ENCODE assay signal across 8 cellular contexts in genomic region chr1:19251305-19252196, GRCh38. TPM values are rescaled to one million over a fixed set of nuclear protein-coding genes. Genes with fewer than 3 reads are reported as not detected.
A peak's percentile ranks its signal among the peaks of the same experiment; 100 is the strongest.
DNase-seq lines count a peak whose midpoint lies in the region; ATAC-seq and TF ChIP-seq lines count a peak whose summit lies in the region.

Gene EMC1 (minus strand): TSS chr1:19251524. CDS start chr1:19251509, 15 bp downstream.
Gene MRTO4 (plus strand): TSS chr1:19251805. CDS start chr1:19251836, 31 bp downstream.

- CTCF ChIA-PET in Caco-2 (lab: Charles Lee) (interaction anchor here (0.9 kb wide), 1 partner anchor 138 kb away, joined by 3 read pairs; no protein-coding TSS in a partner anchor), OCI-LY7 (lab: Charles Lee; ENCODE audit: unreplicated experiment) (interaction anchor here (0.6 kb wide), 1 partner anchor 12 kb away, joined by 3 read pairs; no protein-coding TSS in a partner anchor)

- TF ChIP-seq CTCF in Caco-2 (IDR thresholded peaks at IDR 0.05; ENCODE audit: insufficient read depth in 1 of 2, low read depth in 1 of 2, low read length in 1 of 2, severe bottlenecking in 1 of 2, unreplicated experiment in 1 of 2), result no peak
- TF ChIP-seq CTCF in GM20000 (IDR thresholded peaks at IDR 0.05; ENCODE audit: extremely low read depth, missing control alignments), result no peak
- no peak for TF ChIP-seq CTCF in OCI-LY7 (conservative IDR thresholded peaks at IDR 0.05; ENCODE audit: low read length)
- TF ChIP-seq CTCF in mucosa of descending colon (IDR thresholded peaks at IDR 0.05), result no peak

- H3K4me1 Mint-ChIP-seq in Caco-2 (ENCODE audit: low read depth, unreplicated experiment), result peaks cover 9% of the 10 kb centered on the region

- no peaks in the 10 kb centered on the region for H3K27me3 Mint-ChIP-seq in Caco-2 (ENCODE audit: insufficient read depth, unreplicated experiment)

- peak within 1 kb of the TSS; percentile 72 for H3K27ac ChIP-seq in OCI-LY7 (ENCODE audit: low read depth, low read length, poor library complexity, severe bottlenecking)
- peak within 1 kb of the TSS; percentile 89 for H3K27ac ChIP-seq in epithelial cell of prostate

- peak; percentile 88 to 93 for DNase-seq in Caco-2
- peak; percentile 93 for DNase-seq in GM20000 (ENCODE audit: low spot score)
- DNase-seq in HT1080 (ENCODE audit: low read depth), result peak; percentile 87
- DNase-seq in OCI-LY7 (ENCODE audit: low spot score), result peak; percentile 88
- peak; percentile 89 for DNase-seq in activated T-cell treated with anti-CD3 and anti-CD28 coated beads for 4 hours
- DNase-seq in epithelial cell of prostate (ENCODE audit: low read depth, low spot score), result peak; percentile 39
- peak; percentile 89 to 95 (median 93) for DNase-seq in mucosa of descending colon
- peak; percentile 74 to 77 for DNase-seq in stimulated activated CD8-positive, alpha-beta memory T cell treated with anti-CD3 and anti-CD28 coated beads, Interleukin-4, amount 100 ng/mL, for 1 hour (ENCODE audit: low read depth in 2 of 2, low spot score in 1 of 2)

- BruUV-seq in Caco-2 (replicated peaks; lab: Mats Ljungman, UMichigan) (TSS peak; percentile 60), OCI-LY7 (replicated peaks; lab: Mats Ljungman, UMichigan) (TSS peak; percentile 77)

- H3K36me3 ChIP-seq in Caco-2 (ENCODE audit: control insufficient read depth, insufficient read depth, low read length) (no peaks in the 10 kb centered on the region), OCI-LY7 (ENCODE audit: insufficient read depth, low read length) (peaks cover 64% of the 10 kb centered on the region), mucosa of descending colon (ENCODE audit: low read depth) (no peaks in the 10 kb centered on the region)

- H3K27me3 ChIP-seq in Caco-2 (replicated peaks; ENCODE audit: control insufficient read depth, insufficient read depth, low read length), result no peaks in the 10 kb centered on the region

- H3K27ac Mint-ChIP-seq in Caco-2 (ENCODE audit: unreplicated experiment), result peak within 1 kb of the TSS; percentile 96

- H3K4me2 ChIP-seq in OCI-LY7 (ENCODE audit: low read length), result peak within 1 kb of the TSS; percentile 93

- H3K36me3 Mint-ChIP-seq in Caco-2 (ENCODE audit: insufficient read depth, unreplicated experiment), result peaks cover 45% of the 10 kb centered on the region

- ATAC-seq in mucosa of descending colon, result peak; percentile 96

- POLR2A ChIA-PET in Caco-2 (lab: Charles Lee), result interaction anchor here (1.0 kb wide), 2 partner anchors 72 to 369 kb away, joined by 3 to 4 read pairs; no protein-coding TSS in a partner anchor
- POLR2A ChIA-PET in OCI-LY7 (lab: Charles Lee), result interaction anchor here (1.0 to 1.3 kb wide), 2 partner anchors 12 to 42 kb away, joined by 3 to 6 read pairs; no protein-coding TSS in a partner anchor

- peaks cover 93% of the 10 kb centered on the region for H3K79me2 ChIP-seq in OCI-LY7 (ENCODE audit: insufficient read depth, low read depth, low read length)

- H3K9me2 ChIP-seq in OCI-LY7 (ENCODE audit: insufficient read depth, low read length), result no peaks in the 10 kb centered on the region

- H3K4me3 ChIP-seq in Caco-2 (ENCODE audit: low read depth, low read length) (peak within 1 kb of the TSS; percentile 95), OCI-LY7 (ENCODE audit: low read depth, low read length, poor library complexity, severe bottlenecking) (peak within 1 kb of the TSS; percentile 99), mucosa of descending colon (peak within 1 kb of the TSS; percentile 54)

- H3K9me3 ChIP-seq in Caco-2 (no peaks in the 10 kb centered on the region), OCI-LY7 (ENCODE audit: low read length) (no peaks in the 10 kb centered on the region), mucosa of descending colon (no peaks in the 10 kb centered on the region)

- no peaks in the 10 kb centered on the region for H3K9me3 Mint-ChIP-seq in Caco-2 (ENCODE audit: unreplicated experiment)

- intact Hi-C loops in Caco-2 (cut with micrococcal nuclease; ENCODE audit: unreplicated experiment), result loop anchor here (10.0 kb wide), 1 partner anchor 63 kb away; the partner anchor contains the start of genes AKR7A2 and SLC66A1
- intact Hi-C loops in OCI-LY7 (cut with micrococcal nuclease; ENCODE audit: unreplicated experiment), result loop anchor here (1.0 to 10.0 kb wide), 3 partner anchors 41 to 403 kb away; partner anchors contain the start of gene UBR4
- intact Hi-C loops in mucosa of descending colon (cut with DNase I, micrococcal nuclease), result no loop called here

- H2AFZ ChIP-seq in OCI-LY7 (ENCODE audit: low read length), result peak within 1 kb of the TSS; percentile 55

- peak within 1 kb of the TSS; percentile 97 for H3K4me3 Mint-ChIP-seq in Caco-2 (ENCODE audit: unreplicated experiment)

- H3K4me1 ChIP-seq in Caco-2, result peaks cover 3% of the 10 kb centered on the region; the same call in 1 of the 2 replicates
- peaks cover 35% of the 10 kb centered on the region for H3K4me1 ChIP-seq in OCI-LY7 (ENCODE audit: insufficient read depth, low read length, poor library complexity, severe bottlenecking)
- peaks cover 24% of the 10 kb centered on the region for H3K4me1 ChIP-seq in mucosa of descending colon (ENCODE audit: low read depth)

- H4K20me1 ChIP-seq in OCI-LY7 (ENCODE audit: insufficient read depth, low read length), result peaks cover 25% of the 10 kb centered on the region

RNA-seq across cellular contexts. Expression of gene EMC1, which starts in this region (rescaled TPM):
- total RNA-seq in Caco-2 (2022) (48.8 and 51.5 TPM in 2 replicates), OCI-LY7 (2022) (50.1 and 51.1 TPM in 2 replicates), mucosa of descending colon (10 to 100 TPM; 37.7 to 42.3 (median 38.3) TPM)
- total RNA-seq in HT1080 (2014; rRNA removed; shearing (Covaris generic)), result 61.0 and 66.3 TPM in 2 replicates
- 55.8 and 70.0 TPM in 2 replicates for polyA plus RNA-seq in HT1080 (2015; cell fraction: cytosol; rRNA removed)
- polyA plus RNA-seq in HT1080 (2015; cell fraction: nucleus; rRNA removed), result 309 and 387 TPM in 2 replicates
- total RNA-seq in OCI-LY7 (2014; rRNA removed; shearing (Covaris generic)), result 35.2 and 41.3 TPM in 2 replicates

RNA-seq across cellular contexts. Expression of gene MRTO4, which starts in this region (rescaled TPM):
- total RNA-seq in Caco-2 (2022) (52.6 TPM in 2 replicates), OCI-LY7 (2022) (45.8 and 66.0 TPM in 2 replicates), mucosa of descending colon (10 to 100 TPM; 17.7 to 18.2 (median 18.1) TPM)
- 102 and 110 TPM in 2 replicates for total RNA-seq in HT1080 (2014; rRNA removed; shearing (Covaris generic))
- 67.3 and 77.0 TPM in 2 replicates for polyA plus RNA-seq in HT1080 (2015; cell fraction: cytosol; rRNA removed)
- 52.1 and 62.6 TPM in 2 replicates for polyA plus RNA-seq in HT1080 (2015; cell fraction: nucleus; rRNA removed)
- 60.0 and 67.6 TPM in 2 replicates for total RNA-seq in OCI-LY7 (2014; rRNA removed; shearing (Covaris generic))

Comparison
In these comparisons a context has a peak if more than half of its experiments do, and no peak if none do; other contexts are left out.
1. Peak in every context shown above with its lines: DNase-seq, ATAC-seq, H3K4me3 ChIP-seq and H3K27ac ChIP-seq.
2. DNase-seq: peak in every context shown above with its lines; median percentile 93 in GM20000; 93 in mucosa of descending colon; 90 in Caco-2; 89 in activated T-cell treated with anti-CD3 and anti-CD28 coated beads for 4 hours; 88 in OCI-LY7; 87 in HT1080; 76 in stimulated activated CD8-positive, alpha-beta memory T cell treated with anti-CD3 and anti-CD28 coated beads, Interleukin-4, amount 100 ng/mL, for 1 hour; 39 in epithelial cell of prostate.
3. intact Hi-C loops: an anchor here in Caco-2 (10.0 kb wide) and OCI-LY7 (1.0 to 10.0 kb wide); none called in mucosa of descending colon.